ENCODE assay signal across 32 cellular contexts in genomic region chr9:114123031-114123977, GRCh38. TPM values are rescaled to one million over a fixed set of nuclear protein-coding genes. Genes with fewer than 3 reads are reported as not detected.
A peak's percentile ranks its signal among the peaks of the same experiment; 100 is the strongest.
DNase-seq lines count a peak whose midpoint lies in the region; TF ChIP-seq lines count a peak whose summit lies in the region.
"Had no signal": no experiment of that assay in that cellular context is flagged by ENCODE, and none has a peak within 500 bp of the region (broad histone marks: within the 10 kb centered on the region; RNA-seq: fewer than 3 reads in every experiment).

No MANE protein-coding gene starts in this region.

- no peak overlapping the region for H2BK5ac ChIP-seq in neuronal stem cell (ENCODE audit: low read length)

- no peak for TF ChIP-seq RAD21 in liver (IDR thresholded peaks at IDR 0.05)

- DNase-seq in activated effector memory CD4-positive, alpha-beta T cell treated with anti-CD3 and anti-CD28 coated beads, Interleukin-2, amount 50 U/mL, for 16 hours, result peak; percentile 55
- no peak for DNase-seq in activated effector memory CD4-positive, alpha-beta T cell treated with Interleukin-2 at 50 U/mL for 16 hours
- DNase-seq in neuronal stem cell (ENCODE audit: low spot score) (no peak), type B pancreatic cell (ENCODE audit: extremely low spot score, unreplicated experiment) (no peak), NCI-H2029 treated with DMSO at 0.1 percent for 48 hours (lab: John Stamatoyannopoulos, UW) (no peak), NCI-H1048 (lab: John Stamatoyannopoulos, UW) (no peak)
- DNase-seq in activated T-helper 2 cell treated with anti-CD3 and anti-CD28 coated beads, Interferon-gamma antibody, Interleukin-2, Interleukin-4, amounts not matched to agents 10 μg/mL and 5 μg/mL and 100 μg/mL, durations not matched to agents 14 hours and 24 hours and 36 hours (ENCODE audit: low spot score), result no peak
- DNase-seq: BE2C; CD8-positive, alpha-beta memory T cell; DMS 273 treated with DMSO at 0.1 percent for 48 hours; DMS79; EL; GDM1; H7; KBM-7; MG63; NCI-H1417 treated with DMSO at 0.1 percent for 48 hours; NCI-H1694 treated with DMSO at 0.1 percent for 48 hours; NCI-H2081 treated with DMSO at 0.1 percent for 48 hours; NCI-H2171; NCI-H226; NCI-H510A; NCI-H69; RPMI8226; SHP77 had no signal

- H3K9me3 ChIP-seq in liver (ENCODE audit: control insufficient read depth in 4 of 4, low read length in 3 of 4), result no peaks in the 10 kb centered on the region
- peaks cover 0 to 3% of the 10 kb centered on the region in 2 donors for H3K9me3 ChIP-seq in neuronal stem cell (replicated peaks in 1 of 2; ENCODE audit: control insufficient read depth in 2 of 2, insufficient read depth in 1 of 2, low read depth in 1 of 2, low read length in 2 of 2)
- H3K9me3 ChIP-seq: BE2C, MG63 had no signal

- H3K4me3 ChIP-seq in liver (ENCODE audit: low read depth in 1 of 3, low read length in 3 of 3), result no peak overlapping the region
- H3K4me3 ChIP-seq in neuronal stem cell (ENCODE audit: low read length in 2 of 2), result no peak overlapping the region
- H3K4me3 ChIP-seq: GM12878, MG63 had no signal

- no peaks in the 10 kb centered on the region for H3K9me3 Mint-ChIP-seq in type B pancreatic cell
- no peaks in the 10 kb centered on the region for H3K9me3 Mint-ChIP-seq in activated T-helper 2 cell treated with anti-CD3 and anti-CD28 coated beads, Interferon-gamma antibody, Interleukin-2, Interleukin-4, amounts not matched to agents 10 μg/mL and 5 μg/mL and 100 μg/mL, durations not matched to agents 14 hours and 24 hours and 36 hours

- TF ChIP-seq CTCF in liver (IDR thresholded peaks at IDR 0.05; ENCODE audit: low read depth, low read length, missing input control) (no peak), type B pancreatic cell (conservative IDR thresholded peaks at IDR 0.05) (no peak)

- H3K27ac Mint-ChIP-seq in type B pancreatic cell, result peak overlapping the region; percentile 7
- H3K27ac Mint-ChIP-seq in activated T-helper 2 cell treated with anti-CD3 and anti-CD28 coated beads, Interferon-gamma antibody, Interleukin-2, Interleukin-4, amounts not matched to agents 10 μg/mL and 5 μg/mL and 100 μg/mL, durations not matched to agents 14 hours and 24 hours and 36 hours, result no peak overlapping the region
- H3K27ac Mint-ChIP-seq: CD14-positive monocyte had no signal

- H3K27ac ChIP-seq in liver (ENCODE audit: low read depth in 1 of 2, low read length in 2 of 2) (no peak overlapping the region), neuronal stem cell (replicated peaks; ENCODE audit: low read length) (no peak overlapping the region)
- H3K27ac ChIP-seq: 22Rv1 had no signal

- no peak overlapping the region for H3K23ac ChIP-seq in neuronal stem cell (ENCODE audit: low read depth, low read length, poor library complexity)

- no peak overlapping the region for H4K91ac ChIP-seq in neuronal stem cell (ENCODE audit: low read depth, low read length, poor library complexity)

- no peak overlapping the region for H2AFZ ChIP-seq in neuronal stem cell (ENCODE audit: low read length)

- no peaks in the 10 kb centered on the region for H3K36me3 ChIP-seq in liver (ENCODE audit: control insufficient read depth in 4 of 4, insufficient read depth in 3 of 4, low read depth in 1 of 4, low read length in 3 of 4)
- H3K36me3 ChIP-seq in neuronal stem cell (replicated peaks in 1 of 2; ENCODE audit: control insufficient read depth in 2 of 2, insufficient read depth in 2 of 2, low read length in 2 of 2), result no peaks in the 10 kb centered on the region
- H3K36me3 ChIP-seq: BE2C, MG63 had no signal

- H3K9ac ChIP-seq in liver (ENCODE audit: low read depth in 1 of 2, low read length in 2 of 2) (no peak overlapping the region), neuronal stem cell (ENCODE audit: low read depth, low read length, poor library complexity) (no peak overlapping the region)

- no peak overlapping the region for H2BK12ac ChIP-seq in neuronal stem cell (ENCODE audit: low read length)

- H3K4me1 ChIP-seq in liver (ENCODE audit: control insufficient read depth in 4 of 4, insufficient read depth in 4 of 4, low read length in 3 of 4), result peaks cover 0 to 35% (median 25%) of the 10 kb centered on the region in 4 donors
- peaks cover 5 to 6% of the 10 kb centered on the region in 2 donors for H3K4me1 ChIP-seq in neuronal stem cell (ENCODE audit: control insufficient read depth in 2 of 2, insufficient read depth in 1 of 2, low read depth in 1 of 2, low read length in 2 of 2)
- H3K4me1 ChIP-seq: BE2C had no signal

- H3K36me3 Mint-ChIP-seq in type B pancreatic cell, result no peaks in the 10 kb centered on the region
- H3K36me3 Mint-ChIP-seq in activated T-helper 2 cell treated with anti-CD3 and anti-CD28 coated beads, Interferon-gamma antibody, Interleukin-2, Interleukin-4, amounts not matched to agents 10 μg/mL and 5 μg/mL and 100 μg/mL, durations not matched to agents 14 hours and 24 hours and 36 hours (ENCODE audit: low read depth), result no peaks in the 10 kb centered on the region
- H3K36me3 Mint-ChIP-seq: CD14-positive monocyte had no signal

- H3K27me3 Mint-ChIP-seq in type B pancreatic cell, result peaks cover 4% of the 10 kb centered on the region
- peaks cover 2% of the 10 kb centered on the region for H3K27me3 Mint-ChIP-seq in activated T-helper 2 cell treated with anti-CD3 and anti-CD28 coated beads, Interferon-gamma antibody, Interleukin-2, Interleukin-4, amounts not matched to agents 10 μg/mL and 5 μg/mL and 100 μg/mL, durations not matched to agents 14 hours and 24 hours and 36 hours (ENCODE audit: low read depth)

- peak overlapping the region; percentile 41 for H2AK5ac ChIP-seq in neuronal stem cell (ENCODE audit: low read depth, low read length)

- no peak overlapping the region for H3K4me3 Mint-ChIP-seq in type B pancreatic cell
- H3K4me3 Mint-ChIP-seq in activated T-helper 2 cell treated with anti-CD3 and anti-CD28 coated beads, Interferon-gamma antibody, Interleukin-2, Interleukin-4, amounts not matched to agents 10 μg/mL and 5 μg/mL and 100 μg/mL, durations not matched to agents 14 hours and 24 hours and 36 hours (ENCODE audit: low read depth), result no peak overlapping the region
- H3K4me3 Mint-ChIP-seq: CD14-positive monocyte; CD8-positive, alpha-beta memory T cell had no signal

- WGBS in liver, result 72% methylated on average over 9 of the region's 9 CpGs
- WGBS in neuronal stem cell (ENCODE audit: extremely low coverage in 2 of 2, insufficient read length in 2 of 2, insufficient replicate concordance in 1 of 2), 2 donors, result no CpG with 5 or more reads among the region's 9 CpGs

- H3K27me3 ChIP-seq in liver (ENCODE audit: control insufficient read depth in 4 of 4, insufficient read depth in 4 of 4, low read length in 3 of 4) (no peaks in the 10 kb centered on the region), neuronal stem cell (ENCODE audit: control insufficient read depth in 3 of 3, insufficient read depth in 3 of 3, low read depth in 1 of 3, low read length in 3 of 3) (peaks cover 0 to 26% (median 0%) of the 10 kb centered on the region in 3 experiments)
- H3K27me3 ChIP-seq: MG63 had no signal

- H3K4me1 Mint-ChIP-seq in type B pancreatic cell (ENCODE audit: unreplicated experiment), result peaks cover 35% of the 10 kb centered on the region
- no peaks in the 10 kb centered on the region for H3K4me1 Mint-ChIP-seq in activated T-helper 2 cell treated with anti-CD3 and anti-CD28 coated beads, Interferon-gamma antibody, Interleukin-2, Interleukin-4, amounts not matched to agents 10 μg/mL and 5 μg/mL and 100 μg/mL, durations not matched to agents 14 hours and 24 hours and 36 hours (ENCODE audit: low read depth)
- H3K4me1 Mint-ChIP-seq: CD8-positive, alpha-beta memory T cell had no signal

- peak overlapping the region; percentile 36 for H3K18ac ChIP-seq in neuronal stem cell (ENCODE audit: low read length)

- H3K14ac ChIP-seq in neuronal stem cell (ENCODE audit: low read length), result no peak overlapping the region

- no peak overlapping the region for H3K4ac ChIP-seq in neuronal stem cell (ENCODE audit: low read length)

- H3K4me2 ChIP-seq in neuronal stem cell (ENCODE audit: insufficient read depth, low read length, poor library complexity, severe bottlenecking), result no peak overlapping the region

- H2BK120ac ChIP-seq in neuronal stem cell (ENCODE audit: low read depth, low read length), result no peak overlapping the region

- no peak overlapping the region for H2BK15ac ChIP-seq in neuronal stem cell (ENCODE audit: low read length)

- intact Hi-C loops in activated T-helper 2 cell treated with anti-CD3 and anti-CD28 coated beads, Interferon-gamma antibody, Interleukin-2, Interleukin-4, amounts not matched to agents 10 μg/mL and 5 μg/mL and 100 μg/mL, durations not matched to agents 14 hours and 24 hours and 36 hours (cut with micrococcal nuclease), result no loop called here

- H3K79me1 ChIP-seq in neuronal stem cell (ENCODE audit: low read depth, low read length), result no peaks in the 10 kb centered on the region

- H4K8ac ChIP-seq in neuronal stem cell (ENCODE audit: low read depth, low read length), result no peak overlapping the region

TF ChIP-seq in liver, 16 proteins besides CTCF, POLR2A, EP300 and RAD21 (continues in another document):
- TF ChIP-seq ATF3 (IDR thresholded peaks at IDR 0.05), result no peak

RNA-seq across cellular contexts. Expression of gene KIF12, which starts 24.2 kb away (rescaled TPM):
- total RNA-seq in liver (10 to 100 TPM in 1 of 2 donors, 1 to 10 TPM in 1; 3.8 to 11.5 TPM), type B pancreatic cell (ENCODE audit: low replicate concordance) (33.2 and 35.9 TPM in 2 replicates)
- polyA plus RNA-seq in liver, result 10 to 100 TPM in 1 of 2 donors, 1 to 10 TPM in 1; 2.9 to 11.8 TPM
- 0.18 TPM for polyA plus RNA-seq in neuronal stem cell (2013, experiment 1 of 2)
- 0.22 TPM for polyA plus RNA-seq in neuronal stem cell (2013, experiment 2 of 2)
- not detected in 2 replicates for total RNA-seq in activated T-helper 2 cell treated with anti-CD3 and anti-CD28 coated beads, Interferon-gamma antibody, Interleukin-2, Interleukin-4, amounts not matched to agents 10 μg/mL and 5 μg/mL and 100 μg/mL, durations not matched to agents 14 hours and 24 hours and 36 hours
- total RNA-seq: CD8-positive, alpha-beta memory T cell; GM12878; HT1080; LHCN-M2 had no signal
- polyA plus RNA-seq: CD14-positive monocyte; CD8-positive, alpha-beta memory T cell; GM12878 had no signal

RNA-seq across cellular contexts. Expression of gene COL27A1, which starts 32.0 kb away (rescaled TPM):
- total RNA-seq in liver (10 to 100 TPM; 13.3 to 20.4 TPM), type B pancreatic cell (ENCODE audit: low replicate concordance) (29.5 and 65.1 TPM in 2 replicates)
- polyA plus RNA-seq in liver, result 10 to 100 TPM in 1 of 2 donors, 1 to 10 TPM in 1; 7.0 to 10.7 TPM
- 11.1 TPM for polyA plus RNA-seq in neuronal stem cell (2013, experiment 1 of 2)
- 11.1 TPM for polyA plus RNA-seq in neuronal stem cell (2013, experiment 2 of 2)
- 3.7 and 4.1 TPM in 2 replicates for total RNA-seq in activated T-helper 2 cell treated with anti-CD3 and anti-CD28 coated beads, Interferon-gamma antibody, Interleukin-2, Interleukin-4, amounts not matched to agents 10 μg/mL and 5 μg/mL and 100 μg/mL, durations not matched to agents 14 hours and 24 hours and 36 hours
- polyA plus RNA-seq: CD14-positive monocyte; CD8-positive, alpha-beta memory T cell; GM12878 had no signal

RNA-seq across cellular contexts. Expression of gene AMBP, which starts 45.2 kb away (rescaled TPM):
- 1,000 to 10,000 TPM; 3,440 to 3,808 TPM for total RNA-seq in liver
- polyA plus RNA-seq in liver, result 1,000 to 10,000 TPM; 5,918 to 6,678 TPM
- polyA plus RNA-seq in neuronal stem cell (2013, experiment 1 of 2), result 0.06 TPM
- 0.11 TPM for polyA plus RNA-seq in neuronal stem cell (2013, experiment 2 of 2)
- 110 and 230 TPM in 2 replicates for total RNA-seq in type B pancreatic cell (ENCODE audit: low replicate concordance)
- total RNA-seq in activated T-helper 2 cell treated with anti-CD3 and anti-CD28 coated beads, Interferon-gamma antibody, Interleukin-2, Interleukin-4, amounts not matched to agents 10 μg/mL and 5 μg/mL and 100 μg/mL, durations not matched to agents 14 hours and 24 hours and 36 hours, result not detected in 2 replicates
- total RNA-seq: CD8-positive, alpha-beta memory T cell; LHCN-M2; SK-MEL-5 had no signal
- polyA plus RNA-seq: CD14-positive monocyte; CD8-positive, alpha-beta memory T cell had no signal

Comparison
In these comparisons a context has a peak if more than half of its experiments do, and no peak if none do; other contexts are left out.
1. RNA of gene AMBP, which starts 45.2 kb away (total RNA-seq): 3,440 to 3,808 TPM in liver and 110 to 230 TPM in type B pancreatic cell; not detected in activated T-helper 2 cell treated with anti-CD3 and anti-CD28 coated beads, Interferon-gamma antibody, Interleukin-2, Interleukin-4, amounts not matched to agents 10 μg/mL and 5 μg/mL and 100 μg/mL, durations not matched to agents 14 hours and 24 hours and 36 hours; every median in the first group is over 100 times any median in the second.